Comparison of ENCODE assay signal across 17 cellular contexts in genomic region chr11:38547464-38547863, GRCh38.
DNase-seq lines count a peak whose midpoint lies in the region; ATAC-seq and TF ChIP-seq lines count a peak whose summit lies in the region.
"Had no signal": no experiment of that assay in that cellular context is flagged by ENCODE, and none has a peak within 500 bp of the region (broad histone marks: within the 10 kb centered on the region; RNA-seq: fewer than 3 reads in every experiment).

No MANE protein-coding gene starts in this region.

- intact Hi-C loops in MCF 10A (cut with micrococcal nuclease) (no loop called here), breast epithelium (cut with DNase I; ENCODE audit: low total_unique reads) (no loop called here)

- H3K4me3 ChIP-seq in breast epithelium (no peak overlapping the region), RWPE2 (ENCODE audit: severe bottlenecking) (no peak overlapping the region), GM23248 (no peak overlapping the region)
- H3K4me3 ChIP-seq: BLaER1 treated with 17β-estradiol and CSF1 and Interleukin-3, amounts not matched to agents 10 nM and 100 nM; K562; MG63 had no signal

- ATAC-seq in RWPE2 (ENCODE audit: low read depth): peak; percentile 81
- ATAC-seq in HG03342 (IDR thresholded peaks at IDR 0.05; ENCODE audit: unreplicated experiment): no peak
- no peak for ATAC-seq in GM21367 (IDR thresholded peaks at IDR 0.05; ENCODE audit: unreplicated experiment)
- ATAC-seq: K562 had no signal

- no peaks in the 10 kb centered on the region for H3K4me1 ChIP-seq in breast epithelium
- peaks cover 23% of the 10 kb centered on the region for H3K4me1 ChIP-seq in RWPE2 (ENCODE audit: insufficient read depth, poor library complexity, severe bottlenecking)
- H3K4me1 ChIP-seq in GM23248 (ENCODE audit: insufficient read depth): no peaks in the 10 kb centered on the region
- H3K4me1 ChIP-seq: BLaER1 treated with 17β-estradiol and CSF1 and Interleukin-3, amounts not matched to agents 10 nM and 100 nM had no signal

- H3K27ac Mint-ChIP-seq in MCF 10A (ENCODE audit: low read depth, unreplicated experiment): no peak overlapping the region

- no peaks in the 10 kb centered on the region for H3K9me3 ChIP-seq in breast epithelium
- no peaks in the 10 kb centered on the region for H3K9me3 ChIP-seq in RWPE2 (ENCODE audit: severe bottlenecking)
- no peaks in the 10 kb centered on the region for H3K9me3 ChIP-seq in GM23248 (ENCODE audit: low read depth)
- H3K9me3 ChIP-seq: BLaER1 treated with 17β-estradiol and CSF1 and Interleukin-3, amounts not matched to agents 10 nM and 100 nM had no signal

- no peaks in the 10 kb centered on the region for H3K9me3 Mint-ChIP-seq in MCF 10A (ENCODE audit: unreplicated experiment)

- H3K9ac ChIP-seq in GM23248: no peak overlapping the region
- H3K9ac ChIP-seq: BLaER1 treated with 17β-estradiol and CSF1 and Interleukin-3, amounts not matched to agents 10 nM and 100 nM had no signal

- peaks cover 12% of the 10 kb centered on the region for H3K4me1 Mint-ChIP-seq in MCF 10A (ENCODE audit: insufficient read depth, unreplicated experiment)

- H3K36me3 ChIP-seq in breast epithelium: no peaks in the 10 kb centered on the region
- H3K36me3 ChIP-seq in RWPE2 (ENCODE audit: low read depth): no peaks in the 10 kb centered on the region
- no peaks in the 10 kb centered on the region for H3K36me3 ChIP-seq in GM23248 (ENCODE audit: low read depth)
- H3K36me3 ChIP-seq: BLaER1 treated with 17β-estradiol and CSF1 and Interleukin-3, amounts not matched to agents 10 nM and 100 nM; MG63 had no signal

- H3K4me2 ChIP-seq in GM23248 (ENCODE audit: unreplicated experiment): no peak overlapping the region
- H3K4me2 ChIP-seq: BLaER1 treated with 17β-estradiol and CSF1 and Interleukin-3, amounts not matched to agents 10 nM and 100 nM had no signal

- no TSS peak for BruUV-seq in MCF 10A (replicated peaks; lab: Mats Ljungman, UMichigan)

- no peaks in the 10 kb centered on the region for H4K20me1 ChIP-seq in GM23248 (ENCODE audit: insufficient read depth)
- H4K20me1 ChIP-seq: BLaER1 treated with 17β-estradiol and CSF1 and Interleukin-3, amounts not matched to agents 10 nM and 100 nM had no signal

- no peak overlapping the region for H3K4me3 Mint-ChIP-seq in MCF 10A (ENCODE audit: unreplicated experiment)

- POLR2A ChIA-PET in MCF 10A (lab: Yijun Ruan, JAX): interaction anchor here (0.6 to 1.1 kb wide), 3 partner anchors 10 to 1801 kb away, joined by 3 read pairs; no protein-coding TSS in a partner anchor

- no peaks in the 10 kb centered on the region for H3K9me2 ChIP-seq in GM23248 (ENCODE audit: insufficient read depth)

- H3K27me3 ChIP-seq in breast epithelium: no peaks in the 10 kb centered on the region
- no peaks in the 10 kb centered on the region for H3K27me3 ChIP-seq in RWPE2 (ENCODE audit: insufficient read depth, poor library complexity, severe bottlenecking)
- H3K27me3 ChIP-seq in GM23248 (replicated peaks; ENCODE audit: insufficient read depth): no peaks in the 10 kb centered on the region
- H3K27me3 ChIP-seq: BLaER1 treated with 17β-estradiol and CSF1 and Interleukin-3, amounts not matched to agents 10 nM and 100 nM; MG63 had no signal

- H3K36me3 Mint-ChIP-seq in MCF 10A (ENCODE audit: insufficient read depth, unreplicated experiment): no peaks in the 10 kb centered on the region

- in situ Hi-C loops in GM23248 (cut with MboI): no loop called here

- H3K27ac ChIP-seq in breast epithelium: no peak overlapping the region
- peak overlapping the region; percentile 82 for H3K27ac ChIP-seq in RWPE2 (ENCODE audit: poor library complexity, severe bottlenecking)
- no peak overlapping the region for H3K27ac ChIP-seq in GM23248
- H3K27ac ChIP-seq: 22Rv1; BLaER1 treated with 17β-estradiol and CSF1 and Interleukin-3, amounts not matched to agents 10 nM and 100 nM had no signal

- 4 to 9% methylated on average over 1 of the region's 1 CpG for WGBS in GM23248 (ENCODE audit: low coverage in 1 of 2, low lambda C conversion rate in 2 of 2, missing lambda C conversion rate in 2 of 2), 2 experiments

- H3K27me3 Mint-ChIP-seq in MCF 10A (ENCODE audit: insufficient read depth, unreplicated experiment): no peaks in the 10 kb centered on the region

- no peak for TF ChIP-seq CTCF in MCF 10A (IDR thresholded peaks at IDR 0.05; ENCODE audit: unreplicated experiment)
- no peak for TF ChIP-seq CTCF in breast epithelium (IDR thresholded peaks at IDR 0.05)
- TF ChIP-seq CTCF in RWPE2 (IDR thresholded peaks at IDR 0.05; ENCODE audit: poor library complexity, severe bottlenecking): no peak

- DNase-seq in MCF 10A (ENCODE audit: unreplicated experiment): peak; percentile 33
- DNase-seq in breast epithelium (ENCODE audit: low spot score in 2 of 2): no peak
- no peak for DNase-seq in RWPE2 (ENCODE audit: low spot score)
- DNase-seq in iris pigment epithelial cell (ENCODE audit: low read depth): peak; percentile 8
- DNase-seq in activated CD4-positive, alpha-beta T cell treated with anti-CD3 and anti-CD28 coated beads for 1 hour: no peak
- DNase-seq in GM23248: no peak
- DNase-seq: HCEC 1CT, NCI-H1105 treated with DMSO at 0.1 percent for 48 hours, NCI-H187 treated with DMSO at 0.1 percent for 48 hours, NCI-H510A treated with DMSO at 0.1 percent for 48 hours, RPMI8226 had no signal

- H2AFZ ChIP-seq in GM23248: no peak overlapping the region

- H3F3A ChIP-seq in GM23248 (ENCODE audit: insufficient read depth): no peaks in the 10 kb centered on the region

- H3K79me2 ChIP-seq in GM23248 (ENCODE audit: insufficient read depth): no peaks in the 10 kb centered on the region

- TF ChIP-seq POLR2A in breast epithelium (IDR thresholded peaks at IDR 0.05): no peak

- CTCF ChIA-PET in MCF 10A (lab: Yijun Ruan, JAX): interaction anchor here (0.6 kb wide), 1 partner anchor 19 kb away, joined by 3 read pairs; no protein-coding TSS in a partner anchor

Comparison
In these comparisons a context has a peak if more than half of its experiments do, and no peak if none do; other contexts are left out.
1. DNase-seq: peak in MCF 10A (single experiment) and iris pigment epithelial cell (single experiment); none in breast epithelium (0 of 2), RWPE2 (single experiment), activated CD4-positive, alpha-beta T cell treated with anti-CD3 and anti-CD28 coated beads for 1 hour (single experiment) and GM23248 (single experiment).